19 cellular contexts compared by ENCODE assay signal in the genomic region with DNA sequence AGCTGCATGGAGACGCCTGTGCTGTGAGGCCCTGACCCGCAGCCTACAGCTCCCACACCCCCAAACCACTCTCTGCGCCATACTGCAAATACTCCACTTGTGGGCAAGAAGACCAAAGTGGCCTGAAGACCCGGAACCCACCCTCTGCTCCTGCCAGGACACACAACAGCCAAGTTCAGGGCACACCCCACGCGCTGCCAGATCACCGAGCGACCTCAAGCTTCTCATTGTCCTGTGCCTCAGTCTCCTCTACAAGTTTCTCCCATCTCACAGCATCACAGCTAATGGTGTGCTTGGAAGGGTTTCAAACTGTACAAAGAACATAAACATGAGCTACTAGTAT.
"Had no signal": no experiment of that assay in that cellular context is flagged by ENCODE, and none has a peak within 500 bp of the region (broad histone marks: within the 10 kb centered on the region; RNA-seq: fewer than 3 reads in every experiment).

No MANE protein-coding gene starts in this region.

- H3K27ac ChIP-seq: ascending aorta, body of pancreas, KMS-11, SK-N-MC, WERI-Rb-1 had no signal

- H3K27me3 ChIP-seq: ascending aorta, body of pancreas, MG63 had no signal

- H3K36me3 ChIP-seq: WERI-Rb-1 had no signal

- H3K9ac ChIP-seq: KMS-11 had no signal

- H3K27ac Mint-ChIP-seq: activated CD8-positive, alpha-beta T cell treated with anti-CD3 and anti-CD28 coated beads, Interleukin-2, amount 10 ng/mL, durations not matched to agents 7 days and 5 days had no signal

- H3K4me2 ChIP-seq: KMS-11 had no signal

- H3K4me3 Mint-ChIP-seq: activated CD8-positive, alpha-beta T cell treated with anti-CD3 and anti-CD28 coated beads, Interleukin-2, amount 10 ng/mL, durations not matched to agents 7 days and 5 days had no signal

- H3K9me3 ChIP-seq: ascending aorta, body of pancreas, MG63 had no signal

- DNase-seq: activated CD4-positive, alpha-beta T cell treated with anti-CD3 and anti-CD28 coated beads for 4 hours; activated CD4-positive, alpha-beta T cell treated with anti-CD3 and anti-CD28 coated beads, Interleukin-2, amount 50 U/mL, for 4 hours; activated CD8-positive, alpha-beta memory T cell treated with anti-CD3 and anti-CD28 coated beads, Interleukin-2, amount 50 U/mL, for 48 hours; activated CD8-positive, alpha-beta T cell treated with anti-CD3 and anti-CD28 coated beads, Interleukin-2, amount 10 ng/mL, durations not matched to agents 7 days and 5 days; activated naive CD4-positive, alpha-beta T cell treated with anti-CD3 and anti-CD28 coated beads, Interleukin-2, amount 50 U/mL, for 16 hours; activated T-cell treated with anti-CD3 and anti-CD28 coated beads, Interleukin-2, amount 50 U/mL, for 1 hour; amniotic stem cell; body of pancreas; MG63; NCI-H1092 treated with DMSO at 0.1 percent for 48 hours; NCI-H1417 treated with DMSO at 0.1 percent for 48 hours; NCI-H1694 treated with DMSO at 0.1 percent for 48 hours; NCI-H2029 treated with DMSO at 0.1 percent for 48 hours; NCI-H510A treated with DMSO at 0.1 percent for 48 hours; T-helper 1 cell; WERI-Rb-1 had no signal

- H3K4me3 ChIP-seq: ascending aorta, body of pancreas, MG63, SK-N-MC had no signal
